25 cellular contexts compared by ENCODE assay signal in genomic region chr22:25236417-25236816, GRCh38. TPM values are rescaled to one million over a fixed set of nuclear protein-coding genes. Genes with fewer than 3 reads are reported as not detected.
DNase-seq lines count a peak whose midpoint lies in the region; ATAC-seq and TF ChIP-seq lines count a peak whose summit lies in the region.
"Had no signal": no experiment of that assay in that cellular context is flagged by ENCODE, and none has a peak within 500 bp of the region (broad histone marks: within the 10 kb centered on the region; RNA-seq: fewer than 3 reads in every experiment).

No MANE protein-coding gene starts in this region.

- H3K27me3 Mint-ChIP-seq in brain (peaks cover 21% of the 10 kb centered on the region), neural progenitor cell (ENCODE audit: insufficient read depth, low read depth) (peaks cover 9% of the 10 kb centered on the region), WTC11 (ENCODE audit: low read depth) (peaks cover 2% of the 10 kb centered on the region; the same call in 1 of the 2 replicates)

- peak overlapping the region in 4 of 5 experiments; percentile 67 to 76 (median 72) for H3K4me3 Mint-ChIP-seq in brain
- no peak overlapping the region for H3K4me3 Mint-ChIP-seq in neural progenitor cell
- H3K4me3 Mint-ChIP-seq in WTC11: no peak overlapping the region
- H3K4me3 Mint-ChIP-seq: activated CD4-positive, alpha-beta T cell treated with anti-CD3 and anti-CD28 coated beads, Interleukin-2, amount 10 ng/mL, durations not matched to agents 7 days and 5 days; naive B cell; stimulated activated effector memory CD8-positive, alpha-beta T cell treated with anti-CD3 and anti-CD28 coated beads, Interleukin-12 subunit alpha, Interleukin-12 subunit beta, amount 100 ng/mL, for 72 hours had no signal

- ATAC-seq in HCT116 (no peak), WTC11 (no peak), HG03442 (IDR thresholded peaks at IDR 0.05; ENCODE audit: unreplicated experiment) (no peak)

- H3K36me3 Mint-ChIP-seq in brain: no peaks in the 10 kb centered on the region
- no peaks in the 10 kb centered on the region for H3K36me3 Mint-ChIP-seq in neural progenitor cell
- H3K36me3 Mint-ChIP-seq in WTC11: no peaks in the 10 kb centered on the region
- H3K36me3 Mint-ChIP-seq: activated naive CD8-positive, alpha-beta T cell; CD4-positive, alpha-beta memory T cell; naive B cell; stimulated activated effector memory CD8-positive, alpha-beta T cell treated with anti-CD3 and anti-CD28 coated beads, Interleukin-12 subunit alpha, Interleukin-12 subunit beta, amount 100 ng/mL, for 72 hours; T-cell had no signal

- H4K20me1 ChIP-seq in HCT116 (ENCODE audit: insufficient read depth) (no peaks in the 10 kb centered on the region), neural progenitor cell (ENCODE audit: low read depth) (no peaks in the 10 kb centered on the region)

- H3K27ac Mint-ChIP-seq in brain: no peak overlapping the region
- no peak overlapping the region for H3K27ac Mint-ChIP-seq in neural progenitor cell
- H3K27ac Mint-ChIP-seq in WTC11: no peak overlapping the region
- H3K27ac Mint-ChIP-seq: activated CD4-positive, alpha-beta T cell treated with anti-CD3 and anti-CD28 coated beads, Interleukin-2, amount 10 ng/mL, durations not matched to agents 7 days and 5 days; activated naive CD8-positive, alpha-beta T cell; CD4-positive, alpha-beta memory T cell; stimulated activated effector memory CD8-positive, alpha-beta T cell treated with anti-CD3 and anti-CD28 coated beads, Interleukin-12 subunit alpha, Interleukin-12 subunit beta, amount 100 ng/mL, for 72 hours; T-cell had no signal

- POLR2A ChIA-PET in HCT116 (lab: Charles Lee) (no interaction called here), WTC11 (lab: Charles Lee) (no interaction called here)

- H3K9me3 ChIP-seq in BE2C (no peaks in the 10 kb centered on the region), HCT116 (ENCODE audit: control insufficient read depth in 1 of 2, insufficient read depth in 1 of 2, low read depth in 1 of 2, low read length in 2 of 2) (no peaks in the 10 kb centered on the region), neural progenitor cell (ENCODE audit: low read depth) (no peaks in the 10 kb centered on the region)
- H3K9me3 ChIP-seq: SJSA1, upper lobe of left lung had no signal

- H3K79me2 ChIP-seq in HCT116 (ENCODE audit: insufficient read depth, low read length): no peaks in the 10 kb centered on the region
- no peaks in the 10 kb centered on the region for H3K79me2 ChIP-seq in neural progenitor cell (ENCODE audit: low read depth)

- no peak overlapping the region for H3K9ac ChIP-seq in HCT116 (ENCODE audit: low read length)
- H3K9ac ChIP-seq in neural progenitor cell: no peak overlapping the region

- no peaks in the 10 kb centered on the region for H3K36me3 ChIP-seq in BE2C
- H3K36me3 ChIP-seq in HCT116 (ENCODE audit: control insufficient read depth in 1 of 2, insufficient read depth in 2 of 2, low read length in 2 of 2): no peaks in the 10 kb centered on the region
- no peaks in the 10 kb centered on the region for H3K36me3 ChIP-seq in neural progenitor cell
- H3K36me3 ChIP-seq: SJSA1, upper lobe of left lung, WERI-Rb-1 had no signal

- H3K9me3 Mint-ChIP-seq in brain (peaks cover 0 to 6% (median 2%) of the 10 kb centered on the region in 5 experiments), neural progenitor cell (no peaks in the 10 kb centered on the region), WTC11 (peaks cover 4% of the 10 kb centered on the region; the same call in 1 of the 2 replicates)
- H3K9me3 Mint-ChIP-seq: activated CD4-positive, alpha-beta T cell treated with anti-CD3 and anti-CD28 coated beads, Interleukin-2, amount 10 ng/mL, durations not matched to agents 7 days and 5 days; CD4-positive, alpha-beta memory T cell; stimulated activated effector memory CD8-positive, alpha-beta T cell treated with anti-CD3 and anti-CD28 coated beads, Interleukin-12 subunit alpha, Interleukin-12 subunit beta, amount 100 ng/mL, for 72 hours; T-cell had no signal

- intact Hi-C loops in HCT116 (cut with micrococcal nuclease): loop anchor here (1.0 to 5.0 kb wide), 4 partner anchors 97 to 541 kb away; no protein-coding TSS in a partner anchor

- H3K4me2 ChIP-seq in HCT116 (ENCODE audit: low read length) (no peak overlapping the region), neural progenitor cell (peak overlapping the region; percentile 28)

- H3K27ac ChIP-seq in HCT116 (ENCODE audit: low read depth, low read length) (no peak overlapping the region), neural progenitor cell (no peak overlapping the region)
- H3K27ac ChIP-seq: coronary artery, RWPE1, SJSA1, upper lobe of left lung, WERI-Rb-1 had no signal

- H3K4me3 ChIP-seq in BE2C (ENCODE audit: low read depth, low read length) (peak overlapping the region; percentile 31), HCT116 (replicated peaks in 1 of 2; ENCODE audit: low read depth in 1 of 2, low read length in 2 of 2) (no peak overlapping the region), neural progenitor cell (no peak overlapping the region)
- H3K4me3 ChIP-seq: coronary artery, SJSA1, upper lobe of left lung had no signal

- no peaks in the 10 kb centered on the region for H3K9me2 ChIP-seq in HCT116 (ENCODE audit: insufficient read depth)

- H3F3A ChIP-seq in neural progenitor cell (ENCODE audit: low read depth): no peaks in the 10 kb centered on the region

- H3K4me1 Mint-ChIP-seq in brain: peaks cover 10% of the 10 kb centered on the region
- peaks cover 6% of the 10 kb centered on the region for H3K4me1 Mint-ChIP-seq in neural progenitor cell
- H3K4me1 Mint-ChIP-seq in WTC11: no peaks in the 10 kb centered on the region; the same call in 1 of the 2 replicates

- no peak for TF ChIP-seq RAD21 in HCT116 (IDR thresholded peaks at IDR 0.05; ENCODE audit: low read depth)

- CTCF ChIA-PET in HCT116 (lab: Charles Lee): interaction anchor here (0.8 to 2.4 kb wide), 4 partner anchors 34 to 537 kb away, joined by 3 to 22 read pairs (median 4); no protein-coding TSS in a partner anchor
- CTCF ChIA-PET in WTC11 (lab: Charles Lee): interaction anchor here (0.6 to 2.3 kb wide), 10 partner anchors 11 to 536 kb away, joined by 3 to 19 read pairs (median 3); no protein-coding TSS in a partner anchor

- H3K4me1 ChIP-seq in BE2C: no peaks in the 10 kb centered on the region
- H3K4me1 ChIP-seq in HCT116 (ENCODE audit: control insufficient read depth in 1 of 2, insufficient read depth in 2 of 2, low read length in 2 of 2): peaks cover 0 to 4% of the 10 kb centered on the region in 2 experiments; a peak in 1 of 4 replicates
- no peaks in the 10 kb centered on the region for H3K4me1 ChIP-seq in neural progenitor cell

- peak overlapping the region; percentile 85 for H2AFZ ChIP-seq in HCT116 (ENCODE audit: low read depth, low read length, poor library complexity, severe bottlenecking)
- peak overlapping the region; percentile 97 for H2AFZ ChIP-seq in neural progenitor cell (replicated peaks)

- TF ChIP-seq POLR2A in HCT116 (IDR thresholded peaks at IDR 0.05; ENCODE audit: borderline replicate concordance, extremely low read depth, insufficient read depth, insufficient read length): no peak

- RAD21 ChIA-PET in HCT116 (lab: Charles Lee; ENCODE audit: low non-redundant PET in 1 of 2, low total read pairs in 2 of 2, uncharacterized antibody in 2 of 2, unreplicated experiment in 2 of 2): interaction anchor here in 1 of 2 experiments (0.6 kb wide), 1 partner anchor 225 kb away, joined by 7 read pairs; no protein-coding TSS in a partner anchor

- H3K27me3 ChIP-seq in BE2C (no peaks in the 10 kb centered on the region), HCT116 (ENCODE audit: insufficient read depth, low read length) (0 out of 2 replicates have a peak, but pooled peaks cover 3% of the 10 kb centered on the region), neural progenitor cell (no peaks in the 10 kb centered on the region)
- H3K27me3 ChIP-seq: upper lobe of left lung had no signal

- no TSS peak for BruUV-seq in HCT116 (replicated peaks; lab: Mats Ljungman, UMichigan)

- TF ChIP-seq CTCF in BE2C (IDR thresholded peaks at IDR 0.05; ENCODE audit: low read depth, low read length): no peak
- TF ChIP-seq CTCF in HCT116 (IDR thresholded peaks at IDR 0.05 in 2 of 3, conservative IDR thresholded peaks at IDR 0.05 in 1 of 3; ENCODE audit: borderline replicate concordance in 1 of 3, insufficient read depth in 1 of 3, low read depth in 2 of 3, low read length in 2 of 3): no peak
- no peak for TF ChIP-seq CTCF in brain (conservative IDR thresholded peaks at IDR 0.05)
- no peak for TF ChIP-seq CTCF in neural progenitor cell (IDR thresholded peaks at IDR 0.05)
- TF ChIP-seq CTCF in WTC11 (IDR thresholded peaks at IDR 0.05): no peak

- DNase-seq in BE2C: no peak
- no peak for DNase-seq in HCT116 (ENCODE audit: low read depth, low spot score)
- no peak for DNase-seq in neural progenitor cell (ENCODE audit: low spot score)
- no peak for DNase-seq in NCI-H1930 (lab: John Stamatoyannopoulos, UW)
- DNase-seq in HPDE6-E6E7 (ENCODE audit: extremely low spot score): no peak
- no peak for DNase-seq in WTC11 (ENCODE audit: low spot score)

TF ChIP-seq in HCT116, 20 proteins besides CTCF, POLR2A, EP300 and RAD21 (continues in another document):
- TF ChIP-seq CEBPB (IDR thresholded peaks at IDR 0.05; ENCODE audit: low read depth): no peak
- no peak for TF ChIP-seq EGR1 (IDR thresholded peaks at IDR 0.05; ENCODE audit: low read depth)
- TF ChIP-seq FOSL1 (IDR thresholded peaks at IDR 0.05; ENCODE audit: low read depth): no peak

TF ChIP-seq in WTC11, 78 proteins besides CTCF, POLR2A, EP300 and RAD21 (continues in another document):
- TF ChIP-seq NFYB (CRISPR knock-in tag; conservative IDR thresholded peaks at IDR 0.05; ENCODE audit: low read depth): no peak
- TF ChIP-seq CREM (CRISPR knock-in tag; IDR thresholded peaks at IDR 0.05): no peak

RNA-seq across cellular contexts. Expression of gene CRYBB2, which starts 17.0 kb away (rescaled TPM):
- polyA plus RNA-seq in BE2C (2012; ENCODE audit: insufficient read depth, insufficient read length, low read depth): 58.4 TPM
- total RNA-seq in HCT116 (2021; ENCODE audit: unreplicated experiment): not detected
- 0.14 TPM in 1 of 2 replicates, not detected in the other for polyA plus RNA-seq in HCT116 (2012)
- polyA plus RNA-seq in brain (ENCODE audit: insufficient read depth, low read depth, low replicate concordance): not detected
- 0.65 TPM in 1 of 2 replicates, not detected in the other for total RNA-seq in neural progenitor cell (ENCODE audit: low replicate concordance)
- 0.28 TPM in 1 of 3 replicates, not detected in the others for total RNA-seq in WTC11 (2021)
- total RNA-seq: activated CD8-positive, alpha-beta memory T cell treated with anti-CD3 and anti-CD28 coated beads for 36 hours; CD4-positive, alpha-beta memory T cell; esophagus mucosa; kidney; left ventricle myocardium superior; occipital lobe; subcutaneous adipose tissue; T-cell had no signal
- polyA plus RNA-seq: CD4-positive, alpha-beta memory T cell had no signal

RNA-seq across cellular contexts. Expression of gene CRYBB3, which starts 36.8 kb away (rescaled TPM):
- polyA plus RNA-seq in BE2C (2012; ENCODE audit: insufficient read depth, insufficient read length, low read depth): not detected
- 0.64 TPM for total RNA-seq in HCT116 (2021; ENCODE audit: unreplicated experiment)
- 0.38 and 0.42 TPM in 2 replicates for polyA plus RNA-seq in HCT116 (2012)
- polyA plus RNA-seq in brain (ENCODE audit: insufficient read depth, low read depth, low replicate concordance): not detected
- total RNA-seq in neural progenitor cell (ENCODE audit: low replicate concordance): 0.19 TPM in 1 of 2 replicates, not detected in the other
- total RNA-seq in WTC11 (2021): 0.44 to 0.48 TPM in 2 of 3 replicates, not detected in the other
- total RNA-seq: CD4-positive, alpha-beta memory T cell; kidney; left ventricle myocardium superior; occipital lobe; SJSA1; subcutaneous adipose tissue had no signal
- polyA plus RNA-seq: CD4-positive, alpha-beta memory T cell had no signal

Comparison
In these comparisons a context has a peak if more than half of its experiments do, and no peak if none do; other contexts are left out.
1. H3K4me3 Mint-ChIP-seq: peak in brain (4 of 5); none in neural progenitor cell (single experiment) and WTC11 (single experiment).